16 cellular contexts compared by ENCODE assay signal in the genomic region with DNA sequence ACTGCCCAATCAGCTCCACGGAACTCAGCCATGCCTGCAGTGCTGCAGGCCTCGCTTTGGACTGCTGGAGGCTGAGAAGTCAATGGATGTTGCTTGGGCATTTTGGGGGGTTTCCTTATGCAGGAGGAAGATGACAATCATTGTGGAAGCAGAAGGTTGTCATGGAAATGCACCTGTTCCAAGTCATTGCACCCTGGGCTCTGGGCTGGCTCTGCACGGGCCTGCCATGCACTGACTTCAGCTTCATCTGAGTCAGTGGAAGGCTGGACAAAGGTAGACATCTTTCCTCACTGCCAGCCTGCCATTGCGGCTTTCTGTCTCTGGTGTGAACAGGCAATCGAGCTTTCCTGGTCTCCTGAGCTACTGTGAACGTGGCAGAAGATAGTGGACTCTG.
"Had no signal": no experiment of that assay in that cellular context is flagged by ENCODE, and none has a peak within 500 bp of the region (broad histone marks: within the 10 kb centered on the region; RNA-seq: fewer than 3 reads in every experiment).

No MANE protein-coding gene starts in this region.

- ATAC-seq: activated naive CD4-positive, alpha-beta T cell treated with anti-CD3 and anti-CD28 coated beads, Interleukin-2, amount 50 U/mL, for 72 hours; activated T-cell treated with anti-CD3 and anti-CD28 coated beads, Interleukin-2, amount 50 U/mL, for 72 hours had no signal

- H3K27me3 ChIP-seq: adrenal gland, transverse colon, uterus had no signal

- H3K4me3 ChIP-seq: adrenal gland, left ventricle myocardium inferior, transverse colon, uterus had no signal

- H3K36me3 ChIP-seq: adrenal gland, left ventricle myocardium inferior, transverse colon, uterus had no signal

- H3K4me1 ChIP-seq: uterus had no signal

- H3K9me3 ChIP-seq: adrenal gland, transverse colon, uterus had no signal

- DNase-seq: activated CD4-positive, alpha-beta T cell treated with anti-CD3 and anti-CD28 coated beads, Interleukin-2, amount 50 U/mL, for 1 hour; activated CD4-positive, CD25-positive, alpha-beta regulatory T cell treated with anti-CD3 and anti-CD28 coated beads, Interleukin-2, amount 50 U/mL, for 72 hours; activated gamma-delta T cell; activated T-cell treated with anti-CD3 and anti-CD28 coated beads, Interleukin-2, amount 50 U/mL, for 72 hours; adrenal gland; effector memory CD4-positive, alpha-beta T cell; foreskin fibroblast; hippocampal formation; islet precursor cell; left ventricle myocardium inferior; mammary epithelial cell; stimulated activated naive CD4-positive, alpha-beta T cell treated with Interleukin-2 at 50 U/mL for 16 hours; transverse colon; uterus had no signal

- H3K27ac ChIP-seq: adrenal gland, left ventricle myocardium inferior, transverse colon, uterus, VCaP had no signal
